Comparison of ENCODE assay signal across 2 cellular contexts in genomic region chr5:42566658-42567313, GRCh38.
TF ChIP-seq lines count a peak whose summit lies in the region.

No MANE protein-coding gene starts in this region.

TF ChIP-seq in liver, 16 proteins besides CTCF, POLR2A, EP300 and RAD21 (continued from another document):
- TF ChIP-seq REST (IDR thresholded peaks at IDR 0.05), result peak; percentile 45
- TF ChIP-seq RXRA (IDR thresholded peaks at IDR 0.05), result peak in 1 of 2 donors; percentile 68
- TF ChIP-seq ZBTB33 (IDR thresholded peaks at IDR 0.05), result peak; percentile 44
- TF ChIP-seq HNF4G (IDR thresholded peaks at IDR 0.05), result no peak
- no peak for TF ChIP-seq FOXA1 (IDR thresholded peaks at IDR 0.05)
- TF ChIP-seq NR2F2 (IDR thresholded peaks at IDR 0.05), result no peak
- TF ChIP-seq SP1 (IDR thresholded peaks at IDR 0.05), result no peak
- peak; percentile 97 for TF ChIP-seq YY1 (IDR thresholded peaks at IDR 0.05)
- TF ChIP-seq EGR1 (IDR thresholded peaks at IDR 0.05; ENCODE audit: low read depth in 2 of 2), result peak in 1 of 2 donors; percentile 34
- TF ChIP-seq GABPA (IDR thresholded peaks at IDR 0.05 in 1 of 2, conservative IDR thresholded peaks at IDR 0.05 in 1 of 2), result no peak

TF ChIP-seq in HepG2, 621 proteins besides CTCF, POLR2A, EP300 and RAD21 (continued from another document):
- TF ChIP-seq ZNF878 (CRISPR knock-in tag; IDR thresholded peaks at IDR 0.05) (no peak), ZBTB21 (CRISPR knock-in tag; IDR thresholded peaks at IDR 0.05) (no peak), GZF1 (CRISPR knock-in tag; IDR thresholded peaks at IDR 0.05) (no peak), ZNF564 (CRISPR knock-in tag; IDR thresholded peaks at IDR 0.05) (no peak), ZBTB38 (CRISPR knock-in tag; IDR thresholded peaks at IDR 0.05) (no peak), ZNF639 (CRISPR knock-in tag; conservative IDR thresholded peaks at IDR 0.05) (no peak), ZMYM3 (CRISPR knock-in tag; IDR thresholded peaks at IDR 0.05) (no peak), ISX (CRISPR knock-in tag; conservative IDR thresholded peaks at IDR 0.05) (no peak), SMC3 (IDR thresholded peaks at IDR 0.05; ENCODE audit: low read length) (no peak), TRIM24 (CRISPR knock-in tag; IDR thresholded peaks at IDR 0.05) (no peak), TSC22D2 (CRISPR knock-in tag; IDR thresholded peaks at IDR 0.05; ENCODE audit: borderline replicate concordance) (no peak), RARG (CRISPR knock-in tag; IDR thresholded peaks at IDR 0.05; ENCODE audit: low read depth) (no peak), PBX2 (CRISPR knock-in tag; IDR thresholded peaks at IDR 0.05) (no peak)
